14 cellular contexts compared by ENCODE assay signal in genomic region chr9:38339496-38339895, GRCh38. TPM values are rescaled to one million over a fixed set of nuclear protein-coding genes. Genes with fewer than 3 reads are reported as not detected.
DNase-seq lines count a peak whose midpoint lies in the region; ATAC-seq and TF ChIP-seq lines count a peak whose summit lies in the region.
"Had no signal": no experiment of that assay in that cellular context is flagged by ENCODE, and none has a peak within 500 bp of the region (broad histone marks: within the 10 kb centered on the region; RNA-seq: fewer than 3 reads in every experiment).

No MANE protein-coding gene starts in this region.

- no peaks in the 10 kb centered on the region for H3K9me3 ChIP-seq in right cardiac atrium (ENCODE audit: control insufficient read depth, low read length)
- no peaks in the 10 kb centered on the region for H3K9me3 ChIP-seq in vagina
- H3K9me3 ChIP-seq: A549, SJCRH30 had no signal

- peak; percentile 39 to 79 for ATAC-seq in right cardiac atrium
- ATAC-seq: A549 had no signal

- H3K4me3 ChIP-seq in cardiac fibroblast (replicated peaks in 1 of 2; ENCODE audit: low read depth in 2 of 2, low read length in 2 of 2) (no peak overlapping the region), right cardiac atrium (ENCODE audit: low read length) (no peak overlapping the region), vagina (no peak overlapping the region)
- H3K4me3 ChIP-seq: A549, SJCRH30 had no signal

- TF ChIP-seq POLR2A in vagina (IDR thresholded peaks at IDR 0.05): no peak

- DNase-seq in activated effector memory CD4-positive, alpha-beta T cell treated with anti-CD3 and anti-CD28 coated beads, Interleukin-2, amount 50 U/mL, for 16 hours: peak; percentile 8
- no peak for DNase-seq in activated effector memory CD4-positive, alpha-beta T cell treated with Interleukin-2 at 50 U/mL for 16 hours
- DNase-seq in cardiac fibroblast (ENCODE audit: low read depth in 2 of 2): peak; percentile 46 to 55
- DNase-seq in right cardiac atrium: peak in 1 of 3 donors; percentile 29
- peak; percentile 22 to 84 for DNase-seq in vagina (ENCODE audit: extremely low spot score in 2 of 2)
- no peak for DNase-seq in NCI-H510A treated with DMSO at 0.1 percent for 48 hours (lab: John Stamatoyannopoulos, UW)
- no peak for DNase-seq in NCI-H2029 treated with DMSO at 0.1 percent for 48 hours (lab: John Stamatoyannopoulos, UW)
- DNase-seq in NCI-H1105 (lab: John Stamatoyannopoulos, UW): no peak
- DNase-seq: activated naive CD4-positive, alpha-beta T cell treated with anti-CD3 and anti-CD28 coated beads, Interleukin-2, amount 10 ng/mL, durations not matched to agents 7 days and 5 days; Calu3; NCI-H2171; SJCRH30; small intestine had no signal

- no peaks in the 10 kb centered on the region for H3K36me3 ChIP-seq in vagina
- H3K36me3 ChIP-seq: SJCRH30 had no signal

- TF ChIP-seq CTCF in cardiac fibroblast (IDR thresholded peaks at IDR 0.05; ENCODE audit: low read depth, low read length) (no peak), vagina (IDR thresholded peaks at IDR 0.05) (no peak)

- H3K27ac ChIP-seq in right cardiac atrium (ENCODE audit: low read length) (no peak overlapping the region), vagina (no peak overlapping the region)
- H3K27ac ChIP-seq: A549, SJCRH30 had no signal

- 55% methylated on average over 2 of the region's 2 CpGs for WGBS in right cardiac atrium

- H3K4me1 ChIP-seq in right cardiac atrium (ENCODE audit: control insufficient read depth, insufficient read depth, low read length): no peaks in the 10 kb centered on the region
- no peaks in the 10 kb centered on the region for H3K4me1 ChIP-seq in vagina
- H3K4me1 ChIP-seq: SJCRH30 had no signal

- H3K27me3 ChIP-seq in right cardiac atrium (ENCODE audit: control insufficient read depth, insufficient read depth): no peaks in the 10 kb centered on the region
- H3K27me3 ChIP-seq in vagina: no peaks in the 10 kb centered on the region
- H3K27me3 ChIP-seq: SJCRH30 had no signal

- intact Hi-C loops in right cardiac atrium (cut with DNase I) (no loop called here), vagina (cut with DNase I) (no loop called here)

RNA-seq across cellular contexts. Expression of gene ALDH1B1, which starts 53.0 kb away (rescaled TPM):
- total RNA-seq in right cardiac atrium: 10 to 100 TPM; 12.4 to 27.2 (median 13.7) TPM
- polyA plus RNA-seq in right cardiac atrium: 11.5 TPM
- total RNA-seq in vagina: 13.3 TPM

Comparison
In these comparisons a context has a peak if more than half of its experiments do, and no peak if none do; other contexts are left out.
1. DNase-seq: peak in activated effector memory CD4-positive, alpha-beta T cell treated with anti-CD3 and anti-CD28 coated beads, Interleukin-2, amount 50 U/mL, for 16 hours (single experiment), cardiac fibroblast (2 of 2) and vagina (2 of 2); none in activated effector memory CD4-positive, alpha-beta T cell treated with Interleukin-2 at 50 U/mL for 16 hours (single experiment), NCI-H510A treated with DMSO at 0.1 percent for 48 hours (single experiment), NCI-H2029 treated with DMSO at 0.1 percent for 48 hours (single experiment) and NCI-H1105 (single experiment).